ENCODE assay signal across 17 cellular contexts in the genomic region with DNA sequence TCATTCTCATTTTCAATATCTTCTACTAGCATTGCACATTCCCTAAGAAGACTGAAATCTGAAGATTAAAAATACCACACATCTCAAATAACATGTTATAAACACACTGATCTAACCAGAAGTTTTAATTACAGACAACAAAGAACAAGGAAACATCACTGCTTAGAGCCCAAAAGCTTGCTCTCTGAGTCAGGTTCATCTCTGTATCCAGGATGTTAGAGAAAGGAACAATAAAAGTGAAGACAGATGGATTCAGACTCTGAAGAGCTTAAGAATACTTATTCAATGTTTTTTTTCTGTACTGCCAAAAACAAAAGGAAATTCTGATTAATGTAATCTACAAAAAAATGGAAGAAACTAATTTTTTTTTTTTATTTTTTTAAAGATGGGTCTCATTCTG.
"Had no signal": no experiment of that assay in that cellular context is flagged by ENCODE, and none has a peak within 500 bp of the region (broad histone marks: within the 10 kb centered on the region; RNA-seq: fewer than 3 reads in every experiment).

No MANE protein-coding gene starts in this region.

- H3K4me3 ChIP-seq: right lobe of liver, upper lobe of left lung had no signal

- H3K9me3 Mint-ChIP-seq: activated naive CD4-positive, alpha-beta T cell treated with anti-CD3 and anti-CD28 coated beads, Interleukin-2, amount 50 U/mL, for 24 hours; activated T-helper 2 cell treated with anti-CD3 and anti-CD28 coated beads, Interferon-gamma antibody, Interleukin-2, Interleukin-4, amounts not matched to agents 10 μg/mL and 5 μg/mL and 100 μg/mL, durations not matched to agents 14 hours and 24 hours and 36 hours; central memory CD8-positive, alpha-beta T cell; dendritic cell treated with granulocyte-macrophage colony-stimulating factor and Interleukin-4, amounts not matched to agents 40 ng/mL and 50 ng/mL, for 4 days; naive B cell had no signal

- H3K27me3 ChIP-seq: right lobe of liver, upper lobe of left lung had no signal

- H3K4me3 Mint-ChIP-seq: activated naive CD4-positive, alpha-beta T cell treated with anti-CD3 and anti-CD28 coated beads, Interleukin-2, amount 50 U/mL, for 24 hours; central memory CD8-positive, alpha-beta T cell; dendritic cell treated with granulocyte-macrophage colony-stimulating factor and Interleukin-4, amounts not matched to agents 40 ng/mL and 50 ng/mL, for 4 days; naive B cell had no signal

- H3K4me1 Mint-ChIP-seq: activated naive CD4-positive, alpha-beta T cell treated with anti-CD3 and anti-CD28 coated beads, Interleukin-2, amount 50 U/mL, for 24 hours had no signal

- H3K27me3 Mint-ChIP-seq: activated naive CD4-positive, alpha-beta T cell treated with anti-CD3 and anti-CD28 coated beads, Interleukin-2, amount 50 U/mL, for 24 hours; central memory CD8-positive, alpha-beta T cell; dendritic cell treated with granulocyte-macrophage colony-stimulating factor and Interleukin-4, amounts not matched to agents 40 ng/mL and 50 ng/mL, for 4 days; naive B cell; progenitor cell of endocrine pancreas had no signal

- H3K27ac ChIP-seq: right lobe of liver, upper lobe of left lung had no signal

- H3K27ac Mint-ChIP-seq: activated naive CD4-positive, alpha-beta T cell treated with anti-CD3 and anti-CD28 coated beads, Interleukin-2, amount 50 U/mL, for 24 hours; activated T-helper 2 cell treated with anti-CD3 and anti-CD28 coated beads, Interferon-gamma antibody, Interleukin-2, Interleukin-4, amounts not matched to agents 10 μg/mL and 5 μg/mL and 100 μg/mL, durations not matched to agents 14 hours and 24 hours and 36 hours; dendritic cell treated with granulocyte-macrophage colony-stimulating factor and Interleukin-4, amounts not matched to agents 40 ng/mL and 50 ng/mL, for 4 days; naive B cell; progenitor cell of endocrine pancreas had no signal

- DNase-seq: activated CD4-positive, alpha-beta T cell treated with anti-CD3 and anti-CD28 coated beads for 48 hours; activated CD8-positive, alpha-beta memory T cell treated with anti-CD3 and anti-CD28 coated beads for 24 hours; foreskin melanocyte; head of caudate nucleus; naive B cell; right lobe of liver; stimulated activated CD4-positive, alpha-beta T cell treated with anti-CD3 and anti-CD28 coated beads, Interleukin-12 subunit alpha, Interleukin-12 subunit beta, amount 100 ng/mL, for 4 hours; stimulated activated CD4-positive, alpha-beta T cell treated with anti-CD3 and anti-CD28 coated beads, Interleukin-2, amount 100 ng/mL, for 48 hours; stimulated activated naive CD8-positive, alpha-beta T cell treated with anti-CD3 and anti-CD28 coated beads, Interleukin-15, Interleukin-2, amounts not matched to agents 100 U/mL and 50 U/mL, for 24 hours; T-helper 9 cell; upper lobe of left lung had no signal

- H3K9me3 ChIP-seq: right lobe of liver, upper lobe of left lung had no signal

- ATAC-seq: esophagus mucosa; right lobe of liver; stimulated activated naive CD8-positive, alpha-beta T cell treated with anti-CD3 and anti-CD28 coated beads, Interleukin-15, Interleukin-2, amounts not matched to agents 100 U/mL and 50 U/mL, for 24 hours had no signal
